In genomic region chr18:12883684-12884520, GRCh38 we compare ENCODE assay signal across 8 cellular contexts. TPM values are rescaled to one million over a fixed set of nuclear protein-coding genes. Genes with fewer than 3 reads are reported as not detected.
DNase-seq lines count a peak whose midpoint lies in the region; ATAC-seq and TF ChIP-seq lines count a peak whose summit lies in the region.

Gene PTPN2 (minus strand): TSS chr18:12884237. CDS start chr18:12884141, 96 bp downstream.

- DNase-seq in CD4-positive, CD25-positive, alpha-beta regulatory T cell: peak; percentile 90 to 94 (median 93)
- peak; percentile 87 for DNase-seq in NCI-H774 (lab: John Stamatoyannopoulos, UW)
- DNase-seq in activated CD4-positive, alpha-beta T cell treated with anti-CD3 and anti-CD28 coated beads, Interleukin-2, amount 50 U/mL, for 4 hours: peak; percentile 87 to 90
- DNase-seq in stimulated activated CD4-positive, alpha-beta T cell treated with anti-CD3 and anti-CD28 coated beads, Interleukin-4, amount 100 ng/mL, for 1 hour: peak; percentile 89

- under 1% methylated on average over 111 of the region's 111 CpGs for WGBS in liver

- peaks cover 8% of the 10 kb centered on the region for H3K27me3 Mint-ChIP-seq in CD4-positive, CD25-positive, alpha-beta regulatory T cell
- no peaks in the 10 kb centered on the region for H3K27me3 Mint-ChIP-seq in dendritic cell treated with granulocyte-macrophage colony-stimulating factor and Interleukin-4, amounts not matched to agents 40 ng/mL and 50 ng/mL, for 4 days

- H3K9ac ChIP-seq in liver (ENCODE audit: low read depth in 1 of 2, low read length in 2 of 2): peak within 1 kb of the TSS; percentile 67 to 97

- peaks cover 44% of the 10 kb centered on the region for H3K4me1 ChIP-seq in CD4-positive, CD25-positive, alpha-beta regulatory T cell (ENCODE audit: control insufficient read depth, insufficient read depth, low read length, poor library complexity, severe bottlenecking)
- peaks cover 2 to 19% (median 11%) of the 10 kb centered on the region in 4 donors for H3K4me1 ChIP-seq in liver (ENCODE audit: control insufficient read depth in 4 of 4, insufficient read depth in 4 of 4, low read length in 3 of 4)

- peak within 1 kb of the TSS; percentile 95 to 97 (median 96) for H3K27ac Mint-ChIP-seq in CD4-positive, CD25-positive, alpha-beta regulatory T cell
- peak within 1 kb of the TSS; percentile 89 for H3K27ac Mint-ChIP-seq in dendritic cell treated with granulocyte-macrophage colony-stimulating factor and Interleukin-4, amounts not matched to agents 40 ng/mL and 50 ng/mL, for 4 days

- H3K27ac ChIP-seq in CD4-positive, CD25-positive, alpha-beta regulatory T cell (ENCODE audit: insufficient read depth, low read length, poor library complexity, severe bottlenecking): peak within 1 kb of the TSS; percentile 100
- peak within 1 kb of the TSS; percentile 100 for H3K27ac ChIP-seq in liver (ENCODE audit: low read depth in 1 of 2, low read length in 2 of 2)

- H3K36me3 Mint-ChIP-seq in CD4-positive, CD25-positive, alpha-beta regulatory T cell: peaks cover 5% of the 10 kb centered on the region
- peaks cover 48% of the 10 kb centered on the region for H3K36me3 Mint-ChIP-seq in dendritic cell treated with granulocyte-macrophage colony-stimulating factor and Interleukin-4, amounts not matched to agents 40 ng/mL and 50 ng/mL, for 4 days (ENCODE audit: low read depth)

- no peaks in the 10 kb centered on the region for H3K36me3 ChIP-seq in CD4-positive, CD25-positive, alpha-beta regulatory T cell (ENCODE audit: control insufficient read depth, insufficient read depth, low read length)
- no peaks in the 10 kb centered on the region for H3K36me3 ChIP-seq in liver (ENCODE audit: control insufficient read depth in 4 of 4, insufficient read depth in 3 of 4, low read depth in 1 of 4, low read length in 3 of 4)

- peak; percentile 85 to 86 for ATAC-seq in CD4-positive, CD25-positive, alpha-beta regulatory T cell (ENCODE audit: low read depth in 2 of 2)
- ATAC-seq in GM19438 (IDR thresholded peaks at IDR 0.05; ENCODE audit: low read depth, unreplicated experiment) (peak; percentile 67), HG03571 (IDR thresholded peaks at IDR 0.05; ENCODE audit: unreplicated experiment) (peak; percentile 69)

- peaks cover 33 to 69% (median 54%) of the 10 kb centered on the region in 4 donors for H3K4me1 Mint-ChIP-seq in CD4-positive, CD25-positive, alpha-beta regulatory T cell
- H3K4me1 Mint-ChIP-seq in dendritic cell treated with granulocyte-macrophage colony-stimulating factor and Interleukin-4, amounts not matched to agents 40 ng/mL and 50 ng/mL, for 4 days (ENCODE audit: low read depth): peaks cover 40% of the 10 kb centered on the region

- intact Hi-C loops in dendritic cell treated with granulocyte-macrophage colony-stimulating factor and Interleukin-4, amounts not matched to agents 40 ng/mL and 50 ng/mL, for 4 days (cut with micrococcal nuclease): loop anchor here (5.0 kb wide), 1 partner anchor 63 kb away; the partner anchor contains the start of gene SEH1L

- no peaks in the 10 kb centered on the region for H3K27me3 ChIP-seq in CD4-positive, CD25-positive, alpha-beta regulatory T cell (ENCODE audit: control insufficient read depth, insufficient read depth, low read length)
- no peaks in the 10 kb centered on the region for H3K27me3 ChIP-seq in liver (ENCODE audit: control insufficient read depth in 4 of 4, insufficient read depth in 4 of 4, low read length in 3 of 4)

- H3K9me3 Mint-ChIP-seq in CD4-positive, CD25-positive, alpha-beta regulatory T cell: peaks cover 0 to 2% (median 0%) of the 10 kb centered on the region in 7 donors
- no peaks in the 10 kb centered on the region for H3K9me3 Mint-ChIP-seq in dendritic cell treated with granulocyte-macrophage colony-stimulating factor and Interleukin-4, amounts not matched to agents 40 ng/mL and 50 ng/mL, for 4 days

- TF ChIP-seq RAD21 in liver (IDR thresholded peaks at IDR 0.05): peak; percentile 12 to 14

- peak within 1 kb of the TSS; percentile 88 for H3K4me3 ChIP-seq in CD4-positive, CD25-positive, alpha-beta regulatory T cell (ENCODE audit: low read depth, low read length)
- peak within 1 kb of the TSS; percentile 92 to 94 (median 92) for H3K4me3 ChIP-seq in liver (ENCODE audit: low read depth in 1 of 3, low read length in 3 of 3)

- H3K9me3 ChIP-seq in CD4-positive, CD25-positive, alpha-beta regulatory T cell (ENCODE audit: control insufficient read depth in 2 of 2, low read length in 2 of 2): no peaks in the 10 kb centered on the region
- no peaks in the 10 kb centered on the region for H3K9me3 ChIP-seq in liver (ENCODE audit: control insufficient read depth in 4 of 4, low read length in 3 of 4)

- H3K4me3 Mint-ChIP-seq in CD4-positive, CD25-positive, alpha-beta regulatory T cell: peak within 1 kb of the TSS; percentile 93 to 97 (median 96)
- peak within 1 kb of the TSS; percentile 90 for H3K4me3 Mint-ChIP-seq in dendritic cell treated with granulocyte-macrophage colony-stimulating factor and Interleukin-4, amounts not matched to agents 40 ng/mL and 50 ng/mL, for 4 days

- TF ChIP-seq CTCF in liver (IDR thresholded peaks at IDR 0.05; ENCODE audit: low read depth, low read length, missing input control): no peak

TF ChIP-seq in liver, 16 proteins besides CTCF, POLR2A, EP300 and RAD21:
- peak; percentile 50 for TF ChIP-seq YY1 (IDR thresholded peaks at IDR 0.05)
- TF ChIP-seq, protein P1, sequence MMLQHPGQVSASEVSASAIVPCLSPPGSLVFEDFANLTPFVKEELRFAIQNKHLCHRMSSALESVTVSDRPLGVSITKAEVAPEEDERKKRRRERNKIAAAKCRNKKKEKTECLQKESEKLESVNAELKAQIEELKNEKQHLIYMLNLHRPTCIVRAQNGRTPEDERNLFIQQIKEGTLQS (IDR thresholded peaks at IDR 0.05): no peak
- TF ChIP-seq, protein P2, sequence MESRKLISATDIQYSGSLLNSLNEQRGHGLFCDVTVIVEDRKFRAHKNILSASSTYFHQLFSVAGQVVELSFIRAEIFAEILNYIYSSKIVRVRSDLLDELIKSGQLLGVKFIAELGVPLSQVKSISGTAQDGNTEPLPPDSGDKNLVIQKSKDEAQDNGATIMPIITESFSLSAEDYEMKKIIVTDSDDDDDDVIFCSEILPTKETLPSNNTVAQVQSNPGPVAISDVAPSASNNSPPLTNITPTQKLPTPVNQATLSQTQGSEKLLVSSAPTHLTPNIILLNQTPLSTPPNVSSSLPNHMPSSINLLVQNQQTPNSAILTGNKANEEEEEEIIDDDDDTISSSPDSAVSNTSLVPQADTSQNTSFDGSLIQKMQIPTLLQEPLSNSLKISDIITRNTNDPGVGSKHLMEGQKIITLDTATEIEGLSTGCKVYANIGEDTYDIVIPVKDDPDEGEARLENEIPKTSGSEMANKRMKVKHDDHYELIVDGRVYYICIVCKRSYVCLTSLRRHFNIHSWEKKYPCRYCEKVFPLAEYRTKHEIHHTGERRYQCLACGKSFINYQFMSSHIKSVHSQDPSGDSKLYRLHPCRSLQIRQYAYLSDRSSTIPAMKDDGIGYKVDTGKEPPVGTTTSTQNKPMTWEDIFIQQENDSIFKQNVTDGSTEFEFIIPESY (IDR thresholded peaks at IDR 0.05): no peak
- TF ChIP-seq NR2F2 (IDR thresholded peaks at IDR 0.05): no peak
- TF ChIP-seq TAF1 (conservative IDR thresholded peaks at IDR 0.05): peak; percentile 44
- TF ChIP-seq EGR1 (IDR thresholded peaks at IDR 0.05; ENCODE audit: low read depth in 2 of 2): peak in 1 of 2 donors; percentile 13
- TF ChIP-seq JUND (IDR thresholded peaks at IDR 0.05): no peak
- TF ChIP-seq, protein P3, sequence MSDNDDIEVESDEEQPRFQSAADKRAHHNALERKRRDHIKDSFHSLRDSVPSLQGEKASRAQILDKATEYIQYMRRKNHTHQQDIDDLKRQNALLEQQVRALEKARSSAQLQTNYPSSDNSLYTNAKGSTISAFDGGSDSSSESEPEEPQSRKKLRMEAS (IDR thresholded peaks at IDR 0.05): no peak
- TF ChIP-seq HNF4A (conservative IDR thresholded peaks at IDR 0.05): no peak
- TF ChIP-seq RXRA (IDR thresholded peaks at IDR 0.05): no peak
- TF ChIP-seq FOXA2 (IDR thresholded peaks at IDR 0.05): no peak
- no peak for TF ChIP-seq SP1 (IDR thresholded peaks at IDR 0.05)
- no peak for TF ChIP-seq HNF4G (IDR thresholded peaks at IDR 0.05)
- peak; percentile 37 for TF ChIP-seq REST (IDR thresholded peaks at IDR 0.05)
- no peak for TF ChIP-seq FOXA1 (IDR thresholded peaks at IDR 0.05)
- TF ChIP-seq GABPA (IDR thresholded peaks at IDR 0.05 in 1 of 2, conservative IDR thresholded peaks at IDR 0.05 in 1 of 2): peak in 1 of 2 donors; percentile 56
TF ChIP-seq in liver: peak in this region for 5.

RNA-seq across cellular contexts. Expression of gene PTPN2, which starts in this region (rescaled TPM):
- total RNA-seq in CD4-positive, CD25-positive, alpha-beta regulatory T cell: 80.4 TPM
- polyA plus RNA-seq in CD4-positive, CD25-positive, alpha-beta regulatory T cell: 100 to 1,000 TPM in 1 of 4 donors, 10 to 100 TPM in 3; 62.3 to 110 (median 95.8) TPM
- total RNA-seq in liver: 10 to 100 TPM; 15.9 to 21.2 TPM
- polyA plus RNA-seq in liver: 10 to 100 TPM in 1 of 2 donors, 1 to 10 TPM in 1; 9.2 to 13.9 TPM

Comparison
In these comparisons a context has a peak if more than half of its experiments do, and no peak if none do; other contexts are left out.
1. Peak in every context shown above with its lines: DNase-seq, ATAC-seq, H3K4me3 ChIP-seq and H3K27ac ChIP-seq.
2. RNA of gene PTPN2 (polyA plus RNA-seq): 62.3 to 110 TPM in CD4-positive, CD25-positive, alpha-beta regulatory T cell; 9.2 to 13.9 TPM in liver; every median in the first group is over 4 times any median in the second.